ENCODE assay signal across 35 cellular contexts in the genomic region with DNA sequence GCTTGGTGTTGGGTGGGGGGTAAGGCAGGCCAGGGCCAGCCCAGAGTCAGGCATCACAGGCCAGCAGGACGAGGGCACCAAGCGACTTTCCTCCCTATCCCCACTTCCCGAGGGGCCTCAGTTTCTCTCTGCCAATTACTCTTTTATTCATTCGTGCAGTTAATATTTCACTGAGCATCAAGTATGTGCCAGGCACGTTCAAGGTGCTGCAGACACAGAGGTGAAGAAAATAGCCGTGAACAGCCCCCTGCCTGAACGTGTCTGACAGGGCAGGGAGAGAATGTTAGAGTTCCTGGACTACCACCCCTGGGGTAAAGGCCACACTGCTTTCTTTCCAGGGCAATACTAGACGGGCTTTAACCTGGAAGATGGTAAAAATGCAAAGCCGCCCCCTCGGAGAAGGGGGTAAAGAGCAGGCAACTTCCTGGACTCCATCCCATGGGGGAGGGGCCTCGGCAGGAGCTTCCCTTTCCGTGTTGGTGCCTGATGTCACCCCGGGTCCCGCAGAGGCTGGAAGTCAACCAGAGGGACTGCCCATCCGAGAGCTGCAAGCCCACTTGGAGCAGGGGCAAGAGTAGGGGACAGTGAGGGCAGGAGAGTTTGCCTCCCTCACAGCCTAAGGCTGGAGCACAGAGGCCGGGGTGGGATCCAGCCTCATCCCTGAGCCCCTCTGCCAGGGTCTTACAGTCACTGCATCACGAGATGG.
"Had no signal": no experiment of that assay in that cellular context is flagged by ENCODE, and none has a peak within 500 bp of the region (broad histone marks: within the 10 kb centered on the region; RNA-seq: fewer than 3 reads in every experiment).

No MANE protein-coding gene starts in this region.

- H3K4me3 Mint-ChIP-seq: activated CD8-positive, alpha-beta T cell treated with anti-CD3 and anti-CD28 coated beads for 36 hours; activated T-cell treated with anti-CD3 and anti-CD28 coated beads, Interleukin-2, amount 50 U/mL, for 4 hours; activated T-helper 17 cell treated with anti-CD3 and anti-CD28 coated beads, Interleukin-2, amount 50 U/mL, for 72 hours; central memory CD8-positive, alpha-beta T cell; natural killer cell treated with Interleukin-12 subunit alpha and Interleukin-12 subunit beta and Interleukin-15 and Interleukin-18, amount 100 ng/mL, for 72 hours; stimulated activated naive B cell treated with anti-CD40 and anti-IgM and Interleukin-4, amounts not matched to agents 10 μg/mL and 1 μg/mL and 100 μg/mL, for 72 hours had no signal

- H3K9me3 Mint-ChIP-seq: activated CD8-positive, alpha-beta T cell treated with anti-CD3 and anti-CD28 coated beads for 36 hours; activated T-cell treated with anti-CD3 and anti-CD28 coated beads, Interleukin-2, amount 50 U/mL, for 4 hours; activated T-helper 17 cell treated with anti-CD3 and anti-CD28 coated beads, Interleukin-2, amount 50 U/mL, for 72 hours; central memory CD8-positive, alpha-beta T cell; natural killer cell treated with Interleukin-12 subunit alpha and Interleukin-12 subunit beta and Interleukin-15 and Interleukin-18, amount 100 ng/mL, for 72 hours; stimulated activated naive B cell treated with anti-CD40 and anti-IgM and Interleukin-4, amounts not matched to agents 10 μg/mL and 1 μg/mL and 100 μg/mL, for 72 hours had no signal

- DNase-seq: activated CD4-positive, alpha-beta T cell treated with anti-CD3 and anti-CD28 coated beads for 1 hour; activated CD4-positive, alpha-beta T cell treated with anti-CD3 and anti-CD28 coated beads, Interleukin-2, amount 50 U/mL, for 1 hour; activated CD8-positive, alpha-beta T cell treated with anti-CD3 and anti-CD28 coated beads for 36 hours; activated gamma-delta T cell treated with Interleukin-2 at 50 U/mL for 16 hours; activated naive CD4-positive, alpha-beta T cell treated with anti-CD3 and anti-CD28 coated beads, Interleukin-2, amount 50 U/mL, for 16 hours; activated T-cell treated with anti-CD3 and anti-CD28 coated beads, Interleukin-2, amount 50 U/mL, for 4 hours; dermis blood vessel endothelial cell; effector CD4-positive, alpha-beta T cell; esophagus squamous epithelium; foreskin melanocyte; heart right ventricle; kidney glomerular epithelial cell; retina; sigmoid colon; small intestine; stimulated activated CD4-positive, alpha-beta T cell treated with anti-CD3 and anti-CD28 coated beads, Interleukin-1b, Interleukin-23, amount 100 ng/mL, for 48 hours; stimulated activated CD4-positive, alpha-beta T cell treated with anti-CD3 and anti-CD28 coated beads, Interleukin-4, amount 100 ng/mL, for 4 hours; stimulated activated CD8-positive, alpha-beta memory T cell treated with anti-CD3 and anti-CD28 coated beads, Interleukin-4, amount 100 ng/mL, for 48 hours; stimulated activated naive B cell treated with anti-CD40 and anti-IgM and Interleukin-4, amounts not matched to agents 10 μg/mL and 1 μg/mL and 100 μg/mL, for 72 hours; stomach; T-helper 2 cell; tibial artery; upper lobe of right lung had no signal

- H3K4me1 Mint-ChIP-seq: central memory CD8-positive, alpha-beta T cell; stimulated activated naive B cell treated with anti-CD40 and anti-IgM and Interleukin-4, amounts not matched to agents 10 μg/mL and 1 μg/mL and 100 μg/mL, for 72 hours had no signal

- H3K9me3 ChIP-seq: breast epithelium, esophagus squamous epithelium, heart right ventricle, mucosa of descending colon, neutrophil, ovary, prostate gland, sigmoid colon, stomach, suprapubic skin, tibial artery, upper lobe of right lung had no signal

- H3K27me3 ChIP-seq: breast epithelium, esophagus squamous epithelium, heart right ventricle, neutrophil, ovary, sigmoid colon, stomach, suprapubic skin, tibial artery, upper lobe of right lung had no signal

- ATAC-seq: activated CD8-positive, alpha-beta T cell treated with anti-CD3 and anti-CD28 coated beads for 36 hours; activated T-cell treated with anti-CD3 and anti-CD28 coated beads, Interleukin-2, amount 50 U/mL, for 4 hours; activated T-helper 17 cell treated with anti-CD3 and anti-CD28 coated beads, Interleukin-2, amount 50 U/mL, for 72 hours; heart right ventricle; left lobe of liver; mucosa of descending colon; natural killer cell treated with Interleukin-12 subunit alpha and Interleukin-12 subunit beta and Interleukin-15 and Interleukin-18, amount 100 ng/mL, for 72 hours; stimulated activated naive B cell treated with anti-CD40 and anti-IgM and Interleukin-4, amounts not matched to agents 10 μg/mL and 1 μg/mL and 100 μg/mL, for 72 hours; upper lobe of right lung had no signal

- H3K4me3 ChIP-seq: breast epithelium, esophagus squamous epithelium, heart right ventricle, mucosa of descending colon, ovary, prostate gland, sigmoid colon, stomach, suprapubic skin, tibial artery, upper lobe of right lung had no signal

- H3K27ac ChIP-seq: breast epithelium, epithelial cell of prostate, esophagus squamous epithelium, heart right ventricle, neutrophil, ovary, prostate gland, sigmoid colon, stomach, suprapubic skin, tibial artery, upper lobe of right lung had no signal

- H3K36me3 ChIP-seq: neutrophil, ovary, prostate gland had no signal

- H3K36me3 Mint-ChIP-seq: natural killer cell treated with Interleukin-12 subunit alpha and Interleukin-12 subunit beta and Interleukin-15 and Interleukin-18, amount 100 ng/mL, for 72 hours had no signal

- FAIRE-seq: colon, small intestine had no signal

- H3K4me1 ChIP-seq: breast epithelium, esophagus squamous epithelium, heart right ventricle, prostate gland, sigmoid colon, stomach, suprapubic skin, tibial artery, upper lobe of right lung had no signal

- H3K27me3 Mint-ChIP-seq: activated CD8-positive, alpha-beta T cell treated with anti-CD3 and anti-CD28 coated beads for 36 hours; activated T-helper 17 cell treated with anti-CD3 and anti-CD28 coated beads, Interleukin-2, amount 50 U/mL, for 72 hours; central memory CD8-positive, alpha-beta T cell; natural killer cell treated with Interleukin-12 subunit alpha and Interleukin-12 subunit beta and Interleukin-15 and Interleukin-18, amount 100 ng/mL, for 72 hours; stimulated activated naive B cell treated with anti-CD40 and anti-IgM and Interleukin-4, amounts not matched to agents 10 μg/mL and 1 μg/mL and 100 μg/mL, for 72 hours had no signal

- H3K27ac Mint-ChIP-seq: activated CD8-positive, alpha-beta T cell treated with anti-CD3 and anti-CD28 coated beads for 36 hours; activated T-helper 17 cell treated with anti-CD3 and anti-CD28 coated beads, Interleukin-2, amount 50 U/mL, for 72 hours; natural killer cell treated with Interleukin-12 subunit alpha and Interleukin-12 subunit beta and Interleukin-15 and Interleukin-18, amount 100 ng/mL, for 72 hours had no signal
